In genomic region chr18:57794951-57795728, GRCh38 we compare ENCODE assay signal across 1 cellular context.
TF ChIP-seq lines count a peak whose summit lies in the region.

No MANE protein-coding gene starts in this region.

TF ChIP-seq in HEK293, 187 proteins besides CTCF, POLR2A, EP300 and RAD21:
- TF ChIP-seq ZNF571 (tag by site-specific recombination; IDR thresholded peaks at IDR 0.05) (no peak), ZNF580 (tag by site-specific recombination; IDR thresholded peaks at IDR 0.05) (peak; percentile 57; the same call in 1 of the 2 replicates), ZNF146 (tag by site-specific recombination; IDR thresholded peaks at IDR 0.05) (peak; percentile 75)
